8 cellular contexts compared by ENCODE assay signal in the genomic region with DNA sequence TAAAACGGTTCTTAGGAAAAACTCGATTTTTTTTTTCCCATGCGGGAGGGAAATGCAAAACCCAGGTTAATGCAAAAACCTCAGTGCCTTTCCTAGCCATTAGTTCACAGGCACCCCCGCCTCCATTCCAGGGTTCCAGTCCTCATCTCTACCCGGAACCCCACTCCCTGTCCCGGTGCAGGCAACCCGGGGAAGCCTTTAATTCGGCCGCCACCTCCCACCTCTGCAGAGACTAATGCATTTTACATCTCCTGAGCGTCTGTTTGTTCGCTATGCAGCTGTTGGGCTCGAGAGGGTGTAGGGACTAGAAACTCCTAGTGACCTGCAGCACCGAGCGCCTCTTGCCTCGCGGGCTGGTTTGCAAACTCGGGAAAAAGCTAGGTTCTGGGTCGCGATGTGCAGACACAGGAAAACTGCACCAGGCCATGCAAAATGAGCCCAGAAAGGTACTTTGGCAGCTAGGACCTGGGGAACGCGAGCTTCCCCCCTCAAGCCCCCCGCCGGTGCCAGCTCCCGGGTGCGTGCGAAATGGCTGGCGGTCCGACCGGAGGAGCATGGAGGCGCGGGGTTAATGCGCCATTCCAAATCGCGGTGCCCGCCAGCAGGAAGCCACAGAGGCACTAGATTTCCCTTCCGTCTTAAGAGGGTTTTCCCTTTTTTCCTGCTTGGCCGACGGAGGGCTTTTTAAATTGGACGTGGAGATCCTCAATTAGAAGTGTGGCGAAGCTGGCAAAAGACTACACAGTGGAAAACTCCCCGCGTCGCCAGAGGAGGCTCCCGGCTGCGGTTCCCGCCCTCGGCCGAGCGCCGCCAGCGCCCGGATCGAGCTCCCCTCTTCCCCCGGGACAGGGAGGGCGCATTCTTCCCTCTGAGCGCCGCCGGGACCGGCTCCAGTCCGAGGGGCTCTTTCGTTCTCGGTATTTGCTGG. TPM values are rescaled to one million over a fixed set of nuclear protein-coding genes. Genes with fewer than 3 reads are reported as not detected.
A peak's percentile ranks its signal among the peaks of the same experiment; 100 is the strongest.
DNase-seq lines count a peak whose midpoint lies in the region; ATAC-seq and TF ChIP-seq lines count a peak whose summit lies in the region.

No MANE protein-coding gene starts in this region.

- DNase-seq in GM23338 (ENCODE audit: low spot score) (peak; percentile 58), right atrium auricular region (ENCODE audit: low spot score) (no peak), mesenteric fat pad (ENCODE audit: low spot score) (no peak), immature natural killer cell (no peak)
- peak; percentile 56 for DNase-seq in activated CD8-positive, alpha-beta memory T cell treated with anti-CD3 and anti-CD28 coated beads, Interleukin-2, amount 50 U/mL, for 48 hours

- H3K27me3 ChIP-seq in GM23338 (ENCODE audit: insufficient read depth) (peaks cover 99% of the 10 kb centered on the region), right atrium auricular region (peaks cover 0 to 14% of the 10 kb centered on the region in 2 donors), skeletal muscle tissue (ENCODE audit: control insufficient read depth in 3 of 3, insufficient read depth in 3 of 3, low read length in 3 of 3) (peaks cover 30 to 51% (median 36%) of the 10 kb centered on the region in 3 donors)

- no peak for TF ChIP-seq CTCF in GM23338 (conservative IDR thresholded peaks at IDR 0.05; ENCODE audit: low read depth in 2 of 2)
- TF ChIP-seq CTCF in right atrium auricular region (IDR thresholded peaks at IDR 0.05) = no peak

- peak overlapping the region; percentile 79 for H3K4me3 Mint-ChIP-seq in GM23338
- H3K4me3 Mint-ChIP-seq in immature natural killer cell = no peak overlapping the region

- no peaks in the 10 kb centered on the region for H3K79me2 ChIP-seq in GM23338 (replicated peaks; ENCODE audit: insufficient read depth)

- peak overlapping the region; percentile 100 for H2AFZ ChIP-seq in GM23338

- H3K27ac ChIP-seq in GM23338 (ENCODE audit: low read depth) (no peak overlapping the region), right atrium auricular region (no peak overlapping the region), skeletal muscle tissue (ENCODE audit: low read depth, low read length) (peak overlapping the region; percentile 87)

- H3K27me3 Mint-ChIP-seq in GM23338 (ENCODE audit: insufficient read depth, low read depth, poor library complexity) (peaks cover 81% of the 10 kb centered on the region), immature natural killer cell (ENCODE audit: low read depth in 3 of 3) (peaks cover 12 to 40% (median 14%) of the 10 kb centered on the region in 3 donors)

- H3K36me3 ChIP-seq in GM23338 (ENCODE audit: insufficient read depth) = no peaks in the 10 kb centered on the region
- H3K36me3 ChIP-seq in right atrium auricular region = no peaks in the 10 kb centered on the region
- peaks cover 0 to 1% (median 0%) of the 10 kb centered on the region in 3 donors for H3K36me3 ChIP-seq in skeletal muscle tissue (ENCODE audit: control insufficient read depth in 3 of 3, insufficient read depth in 3 of 3, low read length in 3 of 3)

- peak overlapping the region; percentile 68 to 91 (median 85) for H3K9ac ChIP-seq in skeletal muscle tissue (ENCODE audit: low read depth in 1 of 3, low read length in 3 of 3)

- no peak overlapping the region for H3K27ac Mint-ChIP-seq in GM23338
- H3K27ac Mint-ChIP-seq in immature natural killer cell = no peak overlapping the region

- H3F3A ChIP-seq in GM23338 (replicated peaks; ENCODE audit: low read depth) = peaks cover 10% of the 10 kb centered on the region; the same call in 1 of the 2 replicates

- peak overlapping the region; percentile 90 for H3K4me2 ChIP-seq in GM23338

- H3K9me3 ChIP-seq in right atrium auricular region = no peaks in the 10 kb centered on the region
- H3K9me3 ChIP-seq in skeletal muscle tissue (ENCODE audit: control insufficient read depth in 3 of 3, low read length in 3 of 3) = no peaks in the 10 kb centered on the region

- H3K36me3 Mint-ChIP-seq in GM23338 (ENCODE audit: low read depth) (no peaks in the 10 kb centered on the region; the same call in 2 of the 3 replicates), immature natural killer cell (peaks cover 0 to 4% (median 0%) of the 10 kb centered on the region in 3 donors)

- ATAC-seq in GM23338 (peak; percentile 7), HG02763 (IDR thresholded peaks at IDR 0.05; ENCODE audit: unreplicated experiment) (no peak), GM18498 (IDR thresholded peaks at IDR 0.05; ENCODE audit: unreplicated experiment) (no peak)

- no peaks in the 10 kb centered on the region for H3K9me2 ChIP-seq in GM23338 (ENCODE audit: insufficient read depth)

- 0 out of 2 replicates have a peak, but pooled peaks cover 11% of the 10 kb centered on the region for H4K20me1 ChIP-seq in GM23338 (replicated peaks; ENCODE audit: insufficient read depth)

- peaks cover 47% of the 10 kb centered on the region for H3K4me1 Mint-ChIP-seq in GM23338
- H3K4me1 Mint-ChIP-seq in immature natural killer cell = peaks cover 6 to 12% of the 10 kb centered on the region in 2 donors

- H3K4me3 ChIP-seq in GM23338 (peak overlapping the region; percentile 65), right atrium auricular region (peak overlapping the region; percentile 32 to 57), skeletal muscle tissue (ENCODE audit: low read length in 3 of 3) (peak overlapping the region; percentile 71 to 85 (median 73))

- H3K4me1 ChIP-seq in GM23338 (ENCODE audit: insufficient read depth) (peaks cover 58% of the 10 kb centered on the region), right atrium auricular region (peaks cover 0 to 52% of the 10 kb centered on the region in 2 donors), skeletal muscle tissue (ENCODE audit: control insufficient read depth in 3 of 3, insufficient read depth in 3 of 3, low read length in 3 of 3) (peaks cover 24 to 52% (median 39%) of the 10 kb centered on the region in 3 donors)

- H3K9me3 Mint-ChIP-seq in GM23338 = peaks cover 5% of the 10 kb centered on the region; the same call in 1 of the 3 replicates
- H3K9me3 Mint-ChIP-seq in immature natural killer cell = peaks cover 0 to 5% (median under 1%) of the 10 kb centered on the region in 6 donors

TF ChIP-seq in GM23338, 12 proteins besides CTCF, POLR2A, EP300 and RAD21 (continues in another document):
- TF ChIP-seq, protein P1, sequence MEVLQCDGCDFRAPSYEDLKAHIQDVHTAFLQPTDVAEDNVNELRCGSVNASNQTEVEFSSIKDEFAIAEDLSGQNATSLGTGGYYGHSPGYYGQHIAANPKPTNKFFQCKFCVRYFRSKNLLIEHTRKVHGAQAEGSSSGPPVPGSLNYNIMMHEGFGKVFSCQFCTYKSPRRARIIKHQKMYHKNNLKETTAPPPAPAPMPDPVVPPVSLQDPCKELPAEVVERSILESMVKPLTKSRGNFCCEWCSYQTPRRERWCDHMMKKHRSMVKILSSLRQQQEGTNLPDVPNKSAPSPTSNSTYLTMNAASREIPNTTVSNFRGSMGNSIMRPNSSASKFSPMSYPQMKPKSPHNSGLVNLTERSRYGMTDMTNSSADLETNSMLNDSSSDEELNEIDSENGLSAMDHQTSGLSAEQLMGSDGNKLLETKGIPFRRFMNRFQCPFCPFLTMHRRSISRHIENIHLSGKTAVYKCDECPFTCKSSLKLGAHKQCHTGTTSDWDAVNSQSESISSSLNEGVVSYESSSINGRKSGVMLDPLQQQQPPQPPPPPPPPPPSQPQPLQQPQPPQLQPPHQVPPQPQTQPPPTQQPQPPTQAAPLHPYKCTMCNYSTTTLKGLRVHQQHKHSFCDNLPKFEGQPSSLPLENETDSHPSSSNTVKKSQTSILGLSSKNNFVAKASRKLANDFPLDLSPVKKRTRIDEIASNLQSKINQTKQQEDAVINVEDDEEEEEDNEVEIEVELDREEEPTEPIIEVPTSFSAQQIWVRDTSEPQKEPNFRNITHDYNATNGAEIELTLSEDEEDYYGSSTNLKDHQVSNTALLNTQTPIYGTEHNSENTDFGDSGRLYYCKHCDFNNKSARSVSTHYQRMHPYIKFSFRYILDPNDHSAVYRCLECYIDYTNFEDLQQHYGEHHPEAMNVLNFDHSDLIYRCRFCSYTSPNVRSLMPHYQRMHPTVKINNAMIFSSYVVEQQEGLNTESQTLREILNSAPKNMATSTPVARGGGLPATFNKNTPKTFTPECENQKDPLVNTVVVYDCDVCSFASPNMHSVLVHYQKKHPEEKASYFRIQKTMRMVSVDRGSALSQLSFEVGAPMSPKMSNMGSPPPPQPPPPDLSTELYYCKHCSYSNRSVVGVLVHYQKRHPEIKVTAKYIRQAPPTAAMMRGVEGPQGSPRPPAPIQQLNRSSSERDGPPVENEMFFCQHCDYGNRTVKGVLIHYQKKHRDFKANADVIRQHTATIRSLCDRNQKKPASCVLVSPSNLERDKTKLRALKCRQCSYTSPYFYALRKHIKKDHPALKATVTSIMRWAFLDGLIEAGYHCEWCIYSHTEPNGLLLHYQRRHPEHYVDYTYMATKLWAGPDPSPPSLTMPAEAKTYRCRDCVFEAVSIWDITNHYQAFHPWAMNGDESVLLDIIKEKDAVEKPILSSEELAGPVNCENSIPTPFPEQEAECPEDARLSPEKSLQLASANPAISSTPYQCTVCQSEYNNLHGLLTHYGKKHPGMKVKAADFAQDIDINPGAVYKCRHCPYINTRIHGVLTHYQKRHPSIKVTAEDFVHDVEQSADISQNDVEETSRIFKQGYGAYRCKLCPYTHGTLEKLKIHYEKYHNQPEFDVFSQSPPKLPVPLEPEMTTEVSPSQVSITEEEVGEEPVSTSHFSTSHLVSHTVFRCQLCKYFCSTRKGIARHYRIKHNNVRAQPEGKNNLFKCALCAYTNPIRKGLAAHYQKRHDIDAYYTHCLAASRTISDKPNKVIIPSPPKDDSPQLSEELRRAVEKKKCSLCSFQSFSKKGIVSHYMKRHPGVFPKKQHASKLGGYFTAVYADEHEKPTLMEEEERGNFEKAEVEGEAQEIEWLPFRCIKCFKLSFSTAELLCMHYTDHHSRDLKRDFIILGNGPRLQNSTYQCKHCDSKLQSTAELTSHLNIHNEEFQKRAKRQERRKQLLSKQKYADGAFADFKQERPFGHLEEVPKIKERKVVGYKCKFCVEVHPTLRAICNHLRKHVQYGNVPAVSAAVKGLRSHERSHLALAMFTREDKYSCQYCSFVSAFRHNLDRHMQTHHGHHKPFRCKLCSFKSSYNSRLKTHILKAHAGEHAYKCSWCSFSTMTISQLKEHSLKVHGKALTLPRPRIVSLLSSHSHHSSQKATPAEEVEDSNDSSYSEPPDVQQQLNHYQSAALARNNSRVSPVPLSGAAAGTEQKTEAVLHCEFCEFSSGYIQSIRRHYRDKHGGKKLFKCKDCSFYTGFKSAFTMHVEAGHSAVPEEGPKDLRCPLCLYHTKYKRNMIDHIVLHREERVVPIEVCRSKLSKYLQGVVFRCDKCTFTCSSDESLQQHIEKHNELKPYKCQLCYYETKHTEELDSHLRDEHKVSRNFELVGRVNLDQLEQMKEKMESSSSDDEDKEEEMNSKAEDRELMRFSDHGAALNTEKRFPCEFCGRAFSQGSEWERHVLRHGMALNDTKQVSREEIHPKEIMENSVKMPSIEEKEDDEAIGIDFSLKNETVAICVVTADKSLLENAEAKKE (CRISPR knock-in tag; IDR thresholded peaks at IDR 0.05) = no peak
- TF ChIP-seq EZH2 (IDR thresholded peaks at IDR 0.05; ENCODE audit: low read depth, unreplicated experiment) = peak; percentile 87

RNA-seq across cellular contexts. Expression of gene GDNF, which starts 3.4 kb away (rescaled TPM):
- 0.17 TPM in 1 of 2 replicates, not detected in the other for total RNA-seq in GM23338 (2014; rRNA removed; shearing (Covaris generic))
- 0.13 and 0.21 TPM in 2 replicates for polyA plus RNA-seq in GM23338 (2016; fragmentation: Nextera tagmentation; extraction: Ambion mirVana)
- total RNA-seq in right atrium auricular region = under 1 TPM; 0.19 to 0.31 TPM
- 0.52 TPM for total RNA-seq in skeletal muscle tissue
- 0.13 TPM for total RNA-seq in mesenteric fat pad
- polyA plus RNA-seq in immature natural killer cell = not detected

Comparison
In these comparisons a context has a peak if more than half of its experiments do, and no peak if none do; other contexts are left out.
1. DNase-seq: peak in GM23338 (single experiment) and activated CD8-positive, alpha-beta memory T cell treated with anti-CD3 and anti-CD28 coated beads, Interleukin-2, amount 50 U/mL, for 48 hours (single experiment); none in right atrium auricular region (single experiment), mesenteric fat pad (single experiment) and immature natural killer cell (0 of 3).
2. Peak in every context shown above with its lines, with median percentiles within 50 percentile points of each other: H3K4me3 ChIP-seq.